ENCODE assay signal across 8 cellular contexts in genomic region chrX:71067079-71067478, GRCh38. TPM values are rescaled to one million over a fixed set of nuclear protein-coding genes. Genes with fewer than 3 reads are reported as not detected.
DNase-seq lines count a peak whose midpoint lies in the region; ATAC-seq, FAIRE-seq and TF ChIP-seq lines count a peak whose summit lies in the region.

No MANE protein-coding gene starts in this region.

- H3K9me3 Mint-ChIP-seq in activated T-cell treated with anti-CD3 and anti-CD28 coated beads, Interleukin-2, amount 50 U/mL, for 4 hours: no peaks in the 10 kb centered on the region

- DNase-seq in activated T-cell treated with anti-CD3 and anti-CD28 coated beads, Interleukin-2, amount 50 U/mL, for 4 hours: no peak
- no peak for DNase-seq in activated T-cell treated with anti-CD3 and anti-CD28 coated beads, Interleukin-2, amount 50 U/mL, for 1 hour
- DNase-seq in GM12878 (ENCODE audit: low read depth, low spot score) (no peak), lower leg skin (ENCODE audit: low spot score in 2 of 2) (no peak), tibial nerve (ENCODE audit: low spot score in 2 of 2) (no peak), NCI-H2227 (lab: John Stamatoyannopoulos, UW; ENCODE audit: unreplicated experiment) (no peak), HTR-8/SVneo (ENCODE audit: insufficient read length, low spot score) (no peak)

- peak overlapping the region; percentile 96 for H3K4me3 Mint-ChIP-seq in activated T-cell treated with anti-CD3 and anti-CD28 coated beads, Interleukin-2, amount 50 U/mL, for 4 hours

- peak overlapping the region; percentile 73 for H3K9ac ChIP-seq in GM12878 (ENCODE audit: control insufficient read depth, insufficient read depth, low read length)

- 0% methylated on average over 1 of the region's 1 CpG for WGBS in GM12878 (ENCODE audit: insufficient coverage, insufficient replicate concordance, low lambda C conversion rate, missing lambda C conversion rate)
- whole genome bisulfite sequencing in lower leg skin, 2 donors: 11 to 50% methylated on average over 1 of the region's 1 CpG
- WGBS in tibial nerve, 2 donors: 15 to 46% methylated on average over 1 of the region's 1 CpG

- TF ChIP-seq POLR2A in GM12878 (IDR thresholded peaks at IDR 0.05; ENCODE audit: low read depth, low read length): no peak
- TF ChIP-seq POLR2A in lower leg skin (IDR thresholded peaks at IDR 0.05): no peak
- no peak for TF ChIP-seq POLR2A in tibial nerve (IDR thresholded peaks at IDR 0.05)

- H3K4me2 ChIP-seq in GM12878 (ENCODE audit: control insufficient read depth, insufficient read depth): peak overlapping the region; percentile 69

- RAD21 ChIA-PET in GM12878 (lab: Charles Lee; ENCODE audit: unreplicated experiment): interaction anchor here (0.7 kb wide), 1 partner anchor 780 kb away, joined by 3 read pairs; no protein-coding TSS in a partner anchor

- H3K4me3 ChIP-seq in GM12878: peak overlapping the region; percentile 77
- peak overlapping the region; percentile 56 for H3K4me3 ChIP-seq in lower leg skin (ENCODE audit: low read depth, poor library complexity, severe bottlenecking)
- peak overlapping the region; percentile 45 to 67 (median 55) for H3K4me3 ChIP-seq in tibial nerve

- ATAC-seq in activated T-cell treated with anti-CD3 and anti-CD28 coated beads, Interleukin-2, amount 50 U/mL, for 4 hours: no peak
- ATAC-seq in GM12878 (no peak), HG03175 (IDR thresholded peaks at IDR 0.05; ENCODE audit: unreplicated experiment) (no peak)

- CTCF ChIA-PET in GM12878 (lab: Yijun Ruan, JAX): interaction anchor here (0.6 kb wide), 1 partner anchor 111 kb away, joined by 3 read pairs; no protein-coding TSS in a partner anchor

- no peak overlapping the region for H2AFZ ChIP-seq in GM12878 (ENCODE audit: control insufficient read depth, low read depth, low read length)

- H3K36me3 Mint-ChIP-seq in activated T-cell treated with anti-CD3 and anti-CD28 coated beads, Interleukin-2, amount 50 U/mL, for 4 hours (ENCODE audit: insufficient read depth): peaks cover 11% of the 10 kb centered on the region

- intact Hi-C loops in GM12878 (cut with micrococcal nuclease; ENCODE audit: unreplicated experiment) (no loop called here), lower leg skin (cut with DNase I; ENCODE audit: low total_unique reads) (no loop called here)

- H3K27ac ChIP-seq in GM12878 (ENCODE audit: control insufficient read depth, insufficient read depth) (peak overlapping the region; percentile 78; the same call in 1 of the 2 replicates), tibial nerve (peak overlapping the region in 3 of 4 donors; percentile 85 to 92 (median 89))

- BruUV-seq in GM12878 (replicated peaks; lab: Mats Ljungman, UMichigan): TSS peak; percentile 83

- H3K27me3 ChIP-seq in GM12878 (replicated peaks in 1 of 2; ENCODE audit: control insufficient read depth in 2 of 2, insufficient read depth in 2 of 2, low read length in 1 of 2) (no peaks in the 10 kb centered on the region), tibial nerve (no peaks in the 10 kb centered on the region)

- no peak for TF ChIP-seq CTCF in GM12878 (IDR thresholded peaks at IDR 0.05 in 2 of 3, conservative IDR thresholded peaks at IDR 0.05 in 1 of 3; ENCODE audit: control insufficient read depth in 2 of 3, extremely low read depth in 1 of 3, insufficient read depth in 1 of 3, low read depth in 3 of 3, low read length in 3 of 3)
- no peak for TF ChIP-seq CTCF in lower leg skin (IDR thresholded peaks at IDR 0.05)
- no peak for TF ChIP-seq CTCF in tibial nerve (IDR thresholded peaks at IDR 0.05)

- peaks cover 14% of the 10 kb centered on the region for H3K79me2 ChIP-seq in GM12878 (ENCODE audit: control insufficient read depth, insufficient read depth, low read length)

- H3K9me3 ChIP-seq in GM12878 (replicated peaks; ENCODE audit: control insufficient read depth, insufficient read depth, low read length): no peaks in the 10 kb centered on the region
- H3K9me3 ChIP-seq in tibial nerve: no peaks in the 10 kb centered on the region

- POLR2A ChIA-PET in GM12878 (lab: Charles Lee): interaction anchor here (1.1 kb wide), 1 partner anchor 14 kb away, joined by 6 read pairs; no protein-coding TSS in a partner anchor

- FAIRE-seq in GM12878 (lab: Jason Lieb, UNC) (no peak), HTR-8/SVneo (lab: Jason Lieb, UNC) (no peak)

- peaks cover 6% of the 10 kb centered on the region for H3K27me3 Mint-ChIP-seq in activated T-cell treated with anti-CD3 and anti-CD28 coated beads, Interleukin-2, amount 50 U/mL, for 4 hours (ENCODE audit: low read depth)

- in situ Hi-C loops in GM12878 (cut with MboI): no loop called here

- H3K36me3 ChIP-seq in GM12878 (ENCODE audit: control insufficient read depth in 2 of 2, insufficient read depth in 2 of 2, low read length in 1 of 2): no peaks in the 10 kb centered on the region
- H3K36me3 ChIP-seq in tibial nerve: no peaks in the 10 kb centered on the region

- TF ChIP-seq EP300 in GM12878 (IDR thresholded peaks at IDR 0.05; ENCODE audit: borderline replicate concordance in 1 of 2, control insufficient read depth in 1 of 2, low read depth in 2 of 2, low read length in 2 of 2): no peak
- TF ChIP-seq EP300 in tibial nerve (IDR thresholded peaks at IDR 0.05): no peak

- no peaks in the 10 kb centered on the region for H4K20me1 ChIP-seq in GM12878 (ENCODE audit: control insufficient read depth, insufficient read depth)

- SMC1A ChIA-PET in GM12878 (lab: Charles Lee; ENCODE audit: uncharacterized antibody, unreplicated experiment): interaction anchor here (1.0 to 1.2 kb wide), 3 partner anchors 12 to 112 kb away, joined by 3 to 6 read pairs (median 3); no protein-coding TSS in a partner anchor

- H3K4me1 ChIP-seq in GM12878 (ENCODE audit: control insufficient read depth, insufficient read depth, low read length) (no peaks in the 10 kb centered on the region), tibial nerve (peaks cover 0 to 9% (median 0%) of the 10 kb centered on the region in 4 donors)

- TF ChIP-seq RAD21 in GM12878 (IDR thresholded peaks at IDR 0.05; ENCODE audit: insufficient read depth, low read depth, low read length): no peak

- H3K4me1 Mint-ChIP-seq in activated T-cell treated with anti-CD3 and anti-CD28 coated beads, Interleukin-2, amount 50 U/mL, for 4 hours (ENCODE audit: low read depth): peaks cover 14% of the 10 kb centered on the region

RNA-seq across cellular contexts. Expression of gene SNX12, which starts 1.1 kb away (rescaled TPM):
- 10 to 100 TPM; 55.9 to 62.7 (median 58.4) TPM for total RNA-seq in activated T-cell treated with anti-CD3 and anti-CD28 coated beads, Interleukin-2, amount 50 U/mL, for 4 hours
- 13.3 and 15.4 TPM in 2 replicates for total RNA-seq in GM12878 (2013; cell fraction: nucleolus; rRNA removed)
- total RNA-seq in GM12878 (2014; rRNA removed) (36.8 and 43.4 TPM in 2 replicates), GM12878 (2014; rRNA removed; fragmentation: Illumina TruSeq; extraction: Trizol) (29.6 and 31.6 TPM in 2 replicates), GM12878 (2021) (47.7 and 50.4 TPM in 2 replicates), lower leg skin (100 to 1,000 TPM in 1 of 4 donors, 10 to 100 TPM in 3; 55.0 to 102 (median 70.4) TPM), tibial nerve (10 to 100 TPM; 41.6 to 52.2 (median 43.1) TPM)
- 20.5 TPM for polyA plus RNA-seq in GM12878 (2011; ENCODE audit: low read depth)
- polyA plus RNA-seq in GM12878 (2011; rRNA removed) (48.2 and 48.4 TPM in 2 replicates), GM12878 (2014; fragmentation: Illumina TruSeq; extraction: Trizol) (31.4 and 38.3 TPM in 2 replicates), GM12878 (2014; fragmentation: Nextera tagmentation; extraction: Ambion mirVana) (10 to 100 TPM; 13.5 to 22.6 TPM), GM12878 (2014; rRNA removed) (40.0 and 40.6 TPM in 2 replicates), GM12878 (2016; fragmentation: Nextera tagmentation; extraction: Ambion mirVana) (1 to 10 TPM; 4.4 TPM)
- 44.8 and 46.7 TPM in 2 replicates for polyA plus RNA-seq in GM12878 (2011; cell fraction: cytosol; rRNA removed)
- polyA plus RNA-seq in GM12878 (2011; cell fraction: nucleus; rRNA removed): 14.7 and 16.3 TPM in 2 replicates
- 24.9 and 25.4 TPM in 2 replicates for polyA plus RNA-seq in GM12878 (2012)
- 26.0 and 39.9 TPM in 2 replicates for polyA minus RNA-seq in GM12878 (2011; rRNA and poly(A)+ RNA removed)
- 14.7 and 15.8 TPM in 2 replicates for polyA minus RNA-seq in GM12878 (2011; cell fraction: cytosol; rRNA and poly(A)+ RNA removed)
- polyA minus RNA-seq in GM12878 (2011; cell fraction: nucleus; rRNA and poly(A)+ RNA removed): 4.6 and 10.0 TPM in 2 replicates

RNA-seq across cellular contexts. Expression of gene FOXO4, which starts 28.6 kb away (rescaled TPM):
- total RNA-seq in activated T-cell treated with anti-CD3 and anti-CD28 coated beads, Interleukin-2, amount 50 U/mL, for 4 hours: 1 to 10 TPM; 3.4 to 6.4 (median 5.2) TPM
- 3.5 and 4.2 TPM in 2 replicates for total RNA-seq in GM12878 (2013; cell fraction: nucleolus; rRNA removed)
- 2.7 and 2.8 TPM in 2 replicates for total RNA-seq in GM12878 (2014; rRNA removed)
- 1.9 and 2.4 TPM in 2 replicates for total RNA-seq in GM12878 (2014; rRNA removed; fragmentation: Illumina TruSeq; extraction: Trizol)
- 6.9 and 8.1 TPM in 2 replicates for total RNA-seq in GM12878 (2021)
- polyA plus RNA-seq in GM12878 (2011; ENCODE audit: low read depth): 2.8 TPM
- 2.0 and 3.3 TPM in 2 replicates for polyA plus RNA-seq in GM12878 (2011; rRNA removed)
- 3.9 and 4.4 TPM in 2 replicates for polyA plus RNA-seq in GM12878 (2011; cell fraction: cytosol; rRNA removed)
- 8.0 and 8.2 TPM in 2 replicates for polyA plus RNA-seq in GM12878 (2011; cell fraction: nucleus; rRNA removed)
- 4.9 and 5.6 TPM in 2 replicates for polyA plus RNA-seq in GM12878 (2012)
- 1.1 and 2.9 TPM in 2 replicates for polyA plus RNA-seq in GM12878 (2014; fragmentation: Illumina TruSeq; extraction: Trizol)
- polyA plus RNA-seq in GM12878 (2014; fragmentation: Nextera tagmentation; extraction: Ambion mirVana): under 1 TPM; 0.05 to 0.11 TPM
- 3.2 and 3.4 TPM in 2 replicates for polyA plus RNA-seq in GM12878 (2014; rRNA removed)
- 1 to 10 TPM in 1 of 2 experiments, under 1 TPM in 1; 0.97 to 1.2 TPM for polyA plus RNA-seq in GM12878 (2016; fragmentation: Nextera tagmentation; extraction: Ambion mirVana)
- 1.6 and 3.6 TPM in 2 replicates for polyA minus RNA-seq in GM12878 (2011; rRNA and poly(A)+ RNA removed)
- polyA minus RNA-seq in GM12878 (2011; cell fraction: cytosol; rRNA and poly(A)+ RNA removed): 1.4 and 2.4 TPM in 2 replicates
- 0.97 and 1.1 TPM in 2 replicates for polyA minus RNA-seq in GM12878 (2011; cell fraction: nucleus; rRNA and poly(A)+ RNA removed)
- total RNA-seq in lower leg skin: 10 to 100 TPM; 17.7 to 29.9 (median 23.3) TPM
- total RNA-seq in tibial nerve: 10 to 100 TPM; 18.9 to 35.4 (median 30.5) TPM

RNA-seq across cellular contexts. Expression of gene CXorf65, which starts 39.5 kb away (rescaled TPM):
- total RNA-seq in activated T-cell treated with anti-CD3 and anti-CD28 coated beads, Interleukin-2, amount 50 U/mL, for 4 hours: 10 to 100 TPM in 1 of 3 donors, 1 to 10 TPM in 2; 6.0 to 11.3 (median 6.6) TPM
- 11.1 and 15.9 TPM in 2 replicates for total RNA-seq in GM12878 (2013; cell fraction: nucleolus; rRNA removed)
- 0.54 and 2.3 TPM in 2 replicates for total RNA-seq in GM12878 (2014; rRNA removed)
- 2.5 and 4.0 TPM in 2 replicates for total RNA-seq in GM12878 (2014; rRNA removed; fragmentation: Illumina TruSeq; extraction: Trizol)
- total RNA-seq in GM12878 (2021): 4.0 and 4.8 TPM in 2 replicates
- 2.0 TPM for polyA plus RNA-seq in GM12878 (2011; ENCODE audit: low read depth)
- 4.8 and 9.0 TPM in 2 replicates for polyA plus RNA-seq in GM12878 (2011; rRNA removed)
- 0.77 and 4.0 TPM in 2 replicates for polyA plus RNA-seq in GM12878 (2011; cell fraction: cytosol; rRNA removed)
- 35.1 and 37.9 TPM in 2 replicates for polyA plus RNA-seq in GM12878 (2011; cell fraction: nucleus; rRNA removed)
- 4.1 and 6.2 TPM in 2 replicates for polyA plus RNA-seq in GM12878 (2012)
- polyA plus RNA-seq in GM12878 (2014; fragmentation: Illumina TruSeq; extraction: Trizol): 2.1 and 27.5 TPM in 2 replicates
- polyA plus RNA-seq in GM12878 (2014; fragmentation: Nextera tagmentation; extraction: Ambion mirVana): 1 to 10 TPM; 2.1 to 2.8 TPM
- 1.8 and 2.7 TPM in 2 replicates for polyA plus RNA-seq in GM12878 (2014; rRNA removed)
- 1 to 10 TPM in 1 of 2 experiments, under 1 TPM in 1; 0.82 to 2.4 TPM for polyA plus RNA-seq in GM12878 (2016; fragmentation: Nextera tagmentation; extraction: Ambion mirVana)
- polyA minus RNA-seq in GM12878 (2011; rRNA and poly(A)+ RNA removed): 10.9 and 14.8 TPM in 2 replicates
- polyA minus RNA-seq in GM12878 (2011; cell fraction: cytosol; rRNA and poly(A)+ RNA removed): not detected in 2 replicates
- polyA minus RNA-seq in GM12878 (2011; cell fraction: nucleus; rRNA and poly(A)+ RNA removed): 18.4 and 25.0 TPM in 2 replicates
- 1 to 10 TPM in 1 of 4 donors, not detected in 3; 1.9 TPM for total RNA-seq in lower leg skin
- total RNA-seq in tibial nerve: not detected

RNA-seq across cellular contexts. Expression of gene IL2RG, which starts 44.3 kb away (rescaled TPM):
- total RNA-seq in activated T-cell treated with anti-CD3 and anti-CD28 coated beads, Interleukin-2, amount 50 U/mL, for 4 hours: 100 to 1,000 TPM; 214 to 305 (median 276) TPM
- total RNA-seq in GM12878 (2013; cell fraction: nucleolus; rRNA removed): 246 and 297 TPM in 2 replicates
- 58.6 and 63.9 TPM in 2 replicates for total RNA-seq in GM12878 (2014; rRNA removed)
- total RNA-seq in GM12878 (2014; rRNA removed; fragmentation: Illumina TruSeq; extraction: Trizol): 79.4 and 89.8 TPM in 2 replicates
- 155 and 159 TPM in 2 replicates for total RNA-seq in GM12878 (2021)
- 226 TPM for polyA plus RNA-seq in GM12878 (2011; ENCODE audit: low read depth)
- polyA plus RNA-seq in GM12878 (2011; rRNA removed): 523 and 686 TPM in 2 replicates
- 1,216 and 1,425 TPM in 2 replicates for polyA plus RNA-seq in GM12878 (2011; cell fraction: cytosol; rRNA removed)
- 357 and 510 TPM in 2 replicates for polyA plus RNA-seq in GM12878 (2011; cell fraction: nucleus; rRNA removed)
- 212 and 286 TPM in 2 replicates for polyA plus RNA-seq in GM12878 (2012)
- polyA plus RNA-seq in GM12878 (2014; fragmentation: Illumina TruSeq; extraction: Trizol): 485 TPM in 2 replicates
- 100 to 1,000 TPM; 135 to 138 TPM for polyA plus RNA-seq in GM12878 (2014; fragmentation: Nextera tagmentation; extraction: Ambion mirVana)
- 189 and 207 TPM in 2 replicates for polyA plus RNA-seq in GM12878 (2014; rRNA removed)
- polyA plus RNA-seq in GM12878 (2016; fragmentation: Nextera tagmentation; extraction: Ambion mirVana): 100 to 1,000 TPM; 236 to 269 TPM
- polyA minus RNA-seq in GM12878 (2011; rRNA and poly(A)+ RNA removed): 484 and 716 TPM in 2 replicates
- polyA minus RNA-seq in GM12878 (2011; cell fraction: cytosol; rRNA and poly(A)+ RNA removed): 108 and 119 TPM in 2 replicates
- polyA minus RNA-seq in GM12878 (2011; cell fraction: nucleus; rRNA and poly(A)+ RNA removed): 133 and 149 TPM in 2 replicates
- total RNA-seq in lower leg skin: 10 to 100 TPM in 2 of 4 donors, 1 to 10 TPM in 2; 7.0 to 19.8 (median 10.6) TPM
- 10 to 100 TPM in 1 of 4 donors, 1 to 10 TPM in 3; 4.6 to 12.2 (median 5.5) TPM for total RNA-seq in tibial nerve

RNA-seq across cellular contexts. Expression of gene MED12, which starts 51.3 kb away (rescaled TPM):
- 10 to 100 TPM; 33.7 to 43.9 (median 39.8) TPM for total RNA-seq in activated T-cell treated with anti-CD3 and anti-CD28 coated beads, Interleukin-2, amount 50 U/mL, for 4 hours
- total RNA-seq in GM12878 (2013; cell fraction: nucleolus; rRNA removed): 95.7 and 99.0 TPM in 2 replicates
- total RNA-seq in GM12878 (2014; rRNA removed) (14.8 and 20.3 TPM in 2 replicates), GM12878 (2014; rRNA removed; fragmentation: Illumina TruSeq; extraction: Trizol) (5.7 and 5.9 TPM in 2 replicates), GM12878 (2021) (28.5 and 28.8 TPM in 2 replicates), lower leg skin (10 to 100 TPM; 27.3 to 42.9 (median 31.7) TPM), tibial nerve (10 to 100 TPM; 30.8 to 65.8 (median 48.3) TPM)
- polyA plus RNA-seq in GM12878 (2011; ENCODE audit: low read depth): 19.3 TPM
- polyA plus RNA-seq in GM12878 (2011; rRNA removed) (4.9 and 13.0 TPM in 2 replicates), GM12878 (2014; fragmentation: Illumina TruSeq; extraction: Trizol) (18.3 and 18.9 TPM in 2 replicates), GM12878 (2014; fragmentation: Nextera tagmentation; extraction: Ambion mirVana) (1 to 10 TPM in 1 of 2 experiments, under 1 TPM in 1; 0.68 to 1.7 TPM), GM12878 (2014; rRNA removed) (13.5 and 15.2 TPM in 2 replicates), GM12878 (2016; fragmentation: Nextera tagmentation; extraction: Ambion mirVana) (10 to 100 TPM; 13.9 to 14.0 TPM)
- 12.9 and 18.1 TPM in 2 replicates for polyA plus RNA-seq in GM12878 (2011; cell fraction: cytosol; rRNA removed)
- 125 and 131 TPM in 2 replicates for polyA plus RNA-seq in GM12878 (2011; cell fraction: nucleus; rRNA removed)
- polyA plus RNA-seq in GM12878 (2012): 21.2 and 24.5 TPM in 2 replicates
- polyA minus RNA-seq in GM12878 (2011; rRNA and poly(A)+ RNA removed): 41.0 and 75.2 TPM in 2 replicates
- 23.8 and 31.8 TPM in 2 replicates for polyA minus RNA-seq in GM12878 (2011; cell fraction: cytosol; rRNA and poly(A)+ RNA removed)
- 61.7 and 72.0 TPM in 2 replicates for polyA minus RNA-seq in GM12878 (2011; cell fraction: nucleus; rRNA and poly(A)+ RNA removed)
